Comparison of ENCODE assay signal across 18 cellular contexts in genomic region chr17:58316260-58316960, GRCh38. TPM values are rescaled to one million over a fixed set of nuclear protein-coding genes. Genes with fewer than 3 reads are reported as not detected.
DNase-seq lines count a peak whose midpoint lies in the region; ATAC-seq and TF ChIP-seq lines count a peak whose summit lies in the region.
"Had no signal": no experiment of that assay in that cellular context is flagged by ENCODE, and none has a peak within 500 bp of the region (broad histone marks: within the 10 kb centered on the region; RNA-seq: fewer than 3 reads in every experiment).

No MANE protein-coding gene starts in this region.

- CTCF ChIA-PET in activated CD4-positive, alpha-beta T cell treated with anti-CD3 and anti-CD28 coated beads for 36 hours (lab: Charles Lee): interaction anchor here (0.6 to 5.9 kb wide), 23 partner anchors 10 to 490 kb away, joined by 3 to 94 read pairs (median 13); partner anchors contain the start of genes RNF43, SUPT4H1 and TSPOAP1

- H3K36me3 ChIP-seq in colonic mucosa: no peaks in the 10 kb centered on the region
- H3K36me3 ChIP-seq: esophagus squamous epithelium, thoracic aorta had no signal

- POLR2A ChIA-PET in activated CD4-positive, alpha-beta T cell treated with anti-CD3 and anti-CD28 coated beads for 36 hours (lab: Charles Lee): interaction anchor here (0.9 to 3.1 kb wide), 6 partner anchors 11 to 315 kb away, joined by 3 to 38 read pairs (median 8); partner anchors contain the start of genes RNF43, SUPT4H1 and TSPOAP1

- no peaks in the 10 kb centered on the region for H3K9me3 ChIP-seq in colonic mucosa
- H3K9me3 ChIP-seq: esophagus squamous epithelium, psoas muscle, thoracic aorta had no signal

- H3K4me1 Mint-ChIP-seq in activated CD4-positive, alpha-beta T cell treated with anti-CD3 and anti-CD28 coated beads, Interleukin-2, amount 10 ng/mL, durations not matched to agents 24 days and 14 days: peaks cover 10% of the 10 kb centered on the region
- H3K4me1 Mint-ChIP-seq in activated CD4-positive, alpha-beta T cell treated with anti-CD3 and anti-CD28 coated beads for 36 hours: peaks cover 14% of the 10 kb centered on the region
- H3K4me1 Mint-ChIP-seq in CD14-positive monocyte: peaks cover 14% of the 10 kb centered on the region

- no peak overlapping the region for H3K27ac Mint-ChIP-seq in activated CD4-positive, alpha-beta T cell treated with anti-CD3 and anti-CD28 coated beads, Interleukin-2, amount 10 ng/mL, durations not matched to agents 24 days and 14 days
- H3K27ac Mint-ChIP-seq in activated CD4-positive, alpha-beta T cell treated with anti-CD3 and anti-CD28 coated beads for 36 hours: no peak overlapping the region
- no peak overlapping the region for H3K27ac Mint-ChIP-seq in CD14-positive monocyte

- no peaks in the 10 kb centered on the region for H3K27me3 Mint-ChIP-seq in activated CD4-positive, alpha-beta T cell treated with anti-CD3 and anti-CD28 coated beads, Interleukin-2, amount 10 ng/mL, durations not matched to agents 24 days and 14 days
- no peaks in the 10 kb centered on the region for H3K27me3 Mint-ChIP-seq in activated CD4-positive, alpha-beta T cell treated with anti-CD3 and anti-CD28 coated beads for 36 hours
- H3K27me3 Mint-ChIP-seq in CD14-positive monocyte (ENCODE audit: low read depth in 3 of 3): peaks cover 9 to 31% (median 23%) of the 10 kb centered on the region in 3 donors

- ATAC-seq in activated CD4-positive, alpha-beta T cell treated with anti-CD3 and anti-CD28 coated beads for 36 hours: no peak
- no peak for ATAC-seq in HG03095 (IDR thresholded peaks at IDR 0.05; ENCODE audit: unreplicated experiment)
- no peak for ATAC-seq in GM18502 (IDR thresholded peaks at IDR 0.05; ENCODE audit: poor library complexity, unreplicated experiment)
- ATAC-seq: psoas muscle had no signal

- no peak overlapping the region for H3K4me3 Mint-ChIP-seq in activated CD4-positive, alpha-beta T cell treated with anti-CD3 and anti-CD28 coated beads, Interleukin-2, amount 10 ng/mL, durations not matched to agents 24 days and 14 days
- H3K4me3 Mint-ChIP-seq in activated CD4-positive, alpha-beta T cell treated with anti-CD3 and anti-CD28 coated beads for 36 hours: no peak overlapping the region
- H3K4me3 Mint-ChIP-seq in CD14-positive monocyte: no peak overlapping the region

- intact Hi-C loops in activated CD4-positive, alpha-beta T cell treated with anti-CD3 and anti-CD28 coated beads, Interleukin-2, amount 10 ng/mL, durations not matched to agents 24 days and 14 days (cut with micrococcal nuclease): no loop called here
- intact Hi-C loops in activated CD4-positive, alpha-beta T cell treated with anti-CD3 and anti-CD28 coated beads for 36 hours (cut with DNase I, micrococcal nuclease): loop anchor here in 1 of 2 experiments (10.0 kb wide), 1 partner anchor 688 kb away; no protein-coding TSS in a partner anchor
- intact Hi-C loops in CD14-positive monocyte (cut with micrococcal nuclease) (loop anchor here (2.0 to 10.0 kb wide), 6 partner anchors 48 to 131 kb away; partner anchors contain the start of gene RNF43 (in 2 of the 2)), colonic mucosa (cut with DNase I) (no loop called here), posterior vena cava (cut with DNase I) (loop anchor here in 1 of 2 donors (10.0 kb wide), 1 partner anchor 98 kb away; the partner anchor contains the start of gene RNF43)

- peak; percentile 56 for DNase-seq in activated CD4-positive, alpha-beta T cell treated with anti-CD3 and anti-CD28 coated beads, Interleukin-2, amount 10 ng/mL, durations not matched to agents 24 days and 14 days
- DNase-seq in activated CD4-positive, alpha-beta T cell treated with anti-CD3 and anti-CD28 coated beads for 36 hours: no peak
- DNase-seq in CD14-positive monocyte (ENCODE audit: low spot score): peak; percentile 27
- peak; percentile 12 for DNase-seq in colonic mucosa
- peak; percentile 46 for DNase-seq in posterior vena cava (ENCODE audit: low spot score)
- DNase-seq in retina: no peak
- DNase-seq: ACHN, COR-L47, dermis blood vessel endothelial cell, esophagus squamous epithelium, GDM1, NCI-H1436 treated with DMSO at 0.1 percent for 48 hours, psoas muscle had no signal

- no peak overlapping the region for H3K9ac ChIP-seq in colonic mucosa (ENCODE audit: low read depth in 2 of 2, low read length in 2 of 2)

- H3K4me3 ChIP-seq in colonic mucosa: no peak overlapping the region
- H3K4me3 ChIP-seq: esophagus squamous epithelium, hepatocyte, psoas muscle, thoracic aorta had no signal

- no peaks in the 10 kb centered on the region for H3K4me1 ChIP-seq in colonic mucosa
- H3K4me1 ChIP-seq: psoas muscle had no signal

- H3K36me3 Mint-ChIP-seq in activated CD4-positive, alpha-beta T cell treated with anti-CD3 and anti-CD28 coated beads, Interleukin-2, amount 10 ng/mL, durations not matched to agents 24 days and 14 days (ENCODE audit: low read depth): peaks cover 39% of the 10 kb centered on the region
- H3K36me3 Mint-ChIP-seq in activated CD4-positive, alpha-beta T cell treated with anti-CD3 and anti-CD28 coated beads for 36 hours (ENCODE audit: low read depth): no peaks in the 10 kb centered on the region
- H3K36me3 Mint-ChIP-seq in CD14-positive monocyte: peaks cover under 1 to 3% of the 10 kb centered on the region in 2 donors

- H3K27ac ChIP-seq in colonic mucosa: no peak overlapping the region
- H3K27ac ChIP-seq: esophagus squamous epithelium, hepatocyte, psoas muscle, thoracic aorta, VCaP had no signal

- H3K9me3 Mint-ChIP-seq in activated CD4-positive, alpha-beta T cell treated with anti-CD3 and anti-CD28 coated beads, Interleukin-2, amount 10 ng/mL, durations not matched to agents 24 days and 14 days: no peaks in the 10 kb centered on the region
- H3K9me3 Mint-ChIP-seq in activated CD4-positive, alpha-beta T cell treated with anti-CD3 and anti-CD28 coated beads for 36 hours (ENCODE audit: low read depth): no peaks in the 10 kb centered on the region
- H3K9me3 Mint-ChIP-seq in CD14-positive monocyte: peaks cover 0 to 2% (median 0%) of the 10 kb centered on the region in 7 donors

- TF ChIP-seq CTCF in CD14-positive monocyte (IDR thresholded peaks at IDR 0.05): no peak
- TF ChIP-seq CTCF in colonic mucosa (IDR thresholded peaks at IDR 0.05): no peak

- H3K27me3 ChIP-seq in colonic mucosa: no peaks in the 10 kb centered on the region
- H3K27me3 ChIP-seq: esophagus squamous epithelium, hepatocyte had no signal

RNA-seq across cellular contexts. Expression of gene TSPOAP1, which starts 12.2 kb away (rescaled TPM):
- 22.6 and 23.6 TPM in 2 replicates for total RNA-seq in activated CD4-positive, alpha-beta T cell treated with anti-CD3 and anti-CD28 coated beads, Interleukin-2, amount 10 ng/mL, durations not matched to agents 24 days and 14 days
- total RNA-seq in activated CD4-positive, alpha-beta T cell treated with anti-CD3 and anti-CD28 coated beads for 36 hours: 10 to 100 TPM; 11.8 to 12.4 TPM
- under 1 TPM; 0.10 to 0.18 TPM for polyA plus RNA-seq in CD14-positive monocyte
- total RNA-seq in colonic mucosa (1 to 10 TPM; 3.7 to 5.4 TPM), posterior vena cava (1 to 10 TPM; 8.2 to 10.0 TPM)

RNA-seq across cellular contexts. Expression of gene SUPT4H1, which starts 35.6 kb away (rescaled TPM):
- total RNA-seq in activated CD4-positive, alpha-beta T cell treated with anti-CD3 and anti-CD28 coated beads, Interleukin-2, amount 10 ng/mL, durations not matched to agents 24 days and 14 days: 139 and 143 TPM in 2 replicates
- 100 to 1,000 TPM; 106 to 129 TPM for total RNA-seq in activated CD4-positive, alpha-beta T cell treated with anti-CD3 and anti-CD28 coated beads for 36 hours
- 100 to 1,000 TPM; 241 to 251 TPM for polyA plus RNA-seq in CD14-positive monocyte
- 10 to 100 TPM; 68.7 to 75.3 TPM for total RNA-seq in colonic mucosa
- 10 to 100 TPM; 48.4 to 50.1 TPM for total RNA-seq in posterior vena cava

RNA-seq across cellular contexts. Expression of gene MPO, which starts 35.7 kb away (rescaled TPM):
- not detected in 2 replicates for total RNA-seq in activated CD4-positive, alpha-beta T cell treated with anti-CD3 and anti-CD28 coated beads, Interleukin-2, amount 10 ng/mL, durations not matched to agents 24 days and 14 days
- under 1 TPM in 1 of 2 experiments, not detected in 1; 0.07 TPM for total RNA-seq in activated CD4-positive, alpha-beta T cell treated with anti-CD3 and anti-CD28 coated beads for 36 hours
- polyA plus RNA-seq in CD14-positive monocyte: 1 to 10 TPM; 4.2 to 7.5 TPM
- total RNA-seq in colonic mucosa (not detected), posterior vena cava (under 1 TPM; 0.74 to 0.86 TPM)
- total RNA-seq: dermis blood vessel endothelial cell, esophagus squamous epithelium had no signal
- polyA plus RNA-seq: hepatocyte had no signal

Comparison
In these comparisons a context has a peak if more than half of its experiments do, and no peak if none do; other contexts are left out.
1. DNase-seq: peak in activated CD4-positive, alpha-beta T cell treated with anti-CD3 and anti-CD28 coated beads, Interleukin-2, amount 10 ng/mL, durations not matched to agents 24 days and 14 days (single experiment), CD14-positive monocyte (single experiment), colonic mucosa (single experiment) and posterior vena cava (single experiment); none in activated CD4-positive, alpha-beta T cell treated with anti-CD3 and anti-CD28 coated beads for 36 hours (single experiment) and retina (single experiment).
2. intact Hi-C loops: an anchor here in CD14-positive monocyte (2.0 to 10.0 kb wide); none called in activated CD4-positive, alpha-beta T cell treated with anti-CD3 and anti-CD28 coated beads, Interleukin-2, amount 10 ng/mL, durations not matched to agents 24 days and 14 days and colonic mucosa.